ENCODE assay signal across 10 cellular contexts in the genomic region with DNA sequence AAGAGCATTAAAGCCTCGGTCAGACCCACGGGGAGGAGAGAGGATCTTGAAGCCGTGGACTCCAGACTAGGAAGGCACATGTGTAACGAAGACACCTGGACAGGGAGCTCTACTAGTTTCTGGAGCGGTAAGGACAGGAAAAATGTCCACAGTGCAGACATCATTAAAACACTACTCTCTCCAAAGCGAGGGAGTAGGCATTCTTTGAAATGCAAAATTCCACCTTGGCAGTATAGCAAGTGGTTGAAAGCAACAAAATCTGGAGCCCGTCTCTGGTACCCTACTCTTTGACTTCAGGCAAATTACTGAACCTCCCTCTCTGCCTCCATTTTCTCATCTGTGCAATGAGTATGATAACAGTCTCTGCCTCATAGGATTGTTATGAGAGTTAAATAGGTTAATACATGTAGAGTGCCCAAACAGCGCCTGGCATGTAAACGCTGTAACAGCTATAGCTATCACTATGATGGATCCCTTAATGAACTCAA. TPM values are rescaled to one million over a fixed set of nuclear protein-coding genes. Genes with fewer than 3 reads are reported as not detected.
A peak's percentile ranks its signal among the peaks of the same experiment; 100 is the strongest.
DNase-seq lines count a peak whose midpoint lies in the region; ATAC-seq and TF ChIP-seq lines count a peak whose summit lies in the region.
"Had no signal": no experiment of that assay in that cellular context is flagged by ENCODE, and none has a peak within 500 bp of the region (broad histone marks: within the 10 kb centered on the region; RNA-seq: fewer than 3 reads in every experiment).

No MANE protein-coding gene starts in this region.

- 22% methylated on average over 9 of the region's 9 CpGs for WGBS in mammary epithelial cell (ENCODE audit: low coverage, missing lambda C conversion rate)
- 33% methylated on average over 9 of the region's 9 CpGs for WGBS in urinary bladder

- H3K4me3 ChIP-seq in mammary epithelial cell (replicated peaks in 1 of 3; ENCODE audit: insufficient read depth in 1 of 3, low read depth in 2 of 3, low read length in 3 of 3): peak overlapping the region; percentile 5 to 44 (median 32)
- H3K4me3 ChIP-seq in urinary bladder (ENCODE audit: low read depth, low read length): peak overlapping the region; percentile 33

- H3K9ac ChIP-seq in mammary epithelial cell (ENCODE audit: insufficient read depth, low read length): no peak overlapping the region

- peak overlapping the region; percentile 81 for H3K4me2 ChIP-seq in mammary epithelial cell (ENCODE audit: insufficient read depth, low read depth, low read length)

- H3K27me3 Mint-ChIP-seq in mesothelial cell of epicardium (ENCODE audit: low read depth): peaks cover 19% of the 10 kb centered on the region

- H2AFZ ChIP-seq in mammary epithelial cell (ENCODE audit: low read depth, low read length): peak overlapping the region; percentile 88

- peak; percentile 11 for ATAC-seq in Right ventricle myocardium superior (ENCODE audit: poor library complexity)
- no peak for ATAC-seq in Right ventricle myocardium inferior

- no peaks in the 10 kb centered on the region for H3K36me3 Mint-ChIP-seq in mesothelial cell of epicardium

- no peaks in the 10 kb centered on the region for H3K79me2 ChIP-seq in mammary epithelial cell (ENCODE audit: insufficient read depth, low read length)

- intact Hi-C loops in Right ventricle myocardium superior (cut with DNase I) (no loop called here), Right ventricle myocardium inferior (cut with DNase I) (no loop called here), mammary epithelial cell (cut with micrococcal nuclease) (no loop called here)

- H3K36me3 ChIP-seq in mammary epithelial cell (ENCODE audit: insufficient read depth, low read length): no peaks in the 10 kb centered on the region
- H3K36me3 ChIP-seq in urinary bladder (ENCODE audit: insufficient read depth): no peaks in the 10 kb centered on the region

- H3K4me1 ChIP-seq in mammary epithelial cell (ENCODE audit: insufficient read depth, low read length) (peaks cover 12% of the 10 kb centered on the region), urinary bladder (ENCODE audit: insufficient read depth) (no peaks in the 10 kb centered on the region)

- no peaks in the 10 kb centered on the region for H3K9me3 Mint-ChIP-seq in mesothelial cell of epicardium

- no peak overlapping the region for H3K27ac Mint-ChIP-seq in mesothelial cell of epicardium

- BruUV-seq in mammary epithelial cell (replicated peaks; lab: Mats Ljungman, UMichigan): no TSS peak

- H3K9me3 ChIP-seq in mammary epithelial cell (replicated peaks; ENCODE audit: insufficient read depth, low read length): no peaks in the 10 kb centered on the region

- peaks cover 9% of the 10 kb centered on the region for H3K4me1 Mint-ChIP-seq in mesothelial cell of epicardium

- H3K4me3 Mint-ChIP-seq in mesothelial cell of epicardium: peak overlapping the region; percentile 68

- dilution Hi-C loops in mammary epithelial cell (cut with HindIII; ENCODE audit: low sequenced_read_pairs): no loop called here

- no peak for TF ChIP-seq CTCF in mammary epithelial cell (conservative IDR thresholded peaks at IDR 0.05 in 1 of 2, IDR thresholded peaks at IDR 0.05 in 1 of 2; ENCODE audit: extremely low read depth in 1 of 2, insufficient read depth in 1 of 2, low read depth in 1 of 2, low read length in 2 of 2)
- no peak for TF ChIP-seq CTCF in mesothelial cell of epicardium (IDR thresholded peaks at IDR 0.05; ENCODE audit: unreplicated experiment)

- DNase-seq in Right ventricle myocardium superior (no peak), Right ventricle myocardium inferior (ENCODE audit: missing footprints) (no peak), mammary epithelial cell (no peak), mesothelial cell of epicardium (ENCODE audit: low spot score in 2 of 2, unreplicated experiment in 2 of 2) (no peak), A172 (ENCODE audit: low spot score) (no peak), RKO (ENCODE audit: low spot score) (no peak), putamen (ENCODE audit: low spot score) (no peak)

- no peaks in the 10 kb centered on the region for H3K27me3 ChIP-seq in mammary epithelial cell (ENCODE audit: insufficient read depth, low read length)

- H4K20me1 ChIP-seq in mammary epithelial cell (ENCODE audit: insufficient read depth, low read length): no peaks in the 10 kb centered on the region

- H3K27ac ChIP-seq in mammary epithelial cell (ENCODE audit: insufficient read depth, low read depth, low read length) (no peak overlapping the region), urinary bladder (ENCODE audit: low read depth) (no peak overlapping the region)
- H3K27ac ChIP-seq: epithelial cell of prostate, VCaP had no signal

- in situ Hi-C loops in mammary epithelial cell (cut with MboI; ENCODE audit: low sequenced_read_pairs in 2 of 2): no loop called here

- CTCF ChIA-PET in mammary epithelial cell (lab: Charles Lee; ENCODE audit: low non-redundant PET): interaction anchor here (0.6 kb wide), 1 partner anchor 597 kb away, joined by 9 read pairs; no protein-coding TSS in a partner anchor

RNA-seq across cellular contexts. Expression of a gene that starts 0.4 kb away (rescaled TPM):
- total RNA-seq in Right ventricle myocardium superior (4.1 TPM), Right ventricle myocardium inferior (7.1 TPM), mammary epithelial cell (under 1 TPM in 1 of 2 donors, not detected in 1; 0.50 TPM), mesothelial cell of epicardium (2.2 to 3.4 TPM (median 2.9 TPM) in 3 replicates), urinary bladder (3.9 TPM)
- polyA plus RNA-seq in mammary epithelial cell (0.39 TPM), urinary bladder (1.1 TPM)
- polyA minus RNA-seq in mammary epithelial cell: not detected
- total RNA-seq in A172 (2014; rRNA removed; shearing (Covaris generic)): not detected in 2 replicates

RNA-seq across cellular contexts. Expression of a gene that starts 11.0 kb away (rescaled TPM):
- total RNA-seq in Right ventricle myocardium superior (not detected), Right ventricle myocardium inferior (not detected), mammary epithelial cell (not detected), mesothelial cell of epicardium (not detected in 3 replicates), urinary bladder (not detected)
- polyA plus RNA-seq in mammary epithelial cell (not detected), urinary bladder (0.15 TPM)
- polyA minus RNA-seq in mammary epithelial cell: not detected
- not detected in 2 replicates for total RNA-seq in A172 (2014; rRNA removed; shearing (Covaris generic))
